ENCODE assay signal across 5 cellular contexts in the genomic region with DNA sequence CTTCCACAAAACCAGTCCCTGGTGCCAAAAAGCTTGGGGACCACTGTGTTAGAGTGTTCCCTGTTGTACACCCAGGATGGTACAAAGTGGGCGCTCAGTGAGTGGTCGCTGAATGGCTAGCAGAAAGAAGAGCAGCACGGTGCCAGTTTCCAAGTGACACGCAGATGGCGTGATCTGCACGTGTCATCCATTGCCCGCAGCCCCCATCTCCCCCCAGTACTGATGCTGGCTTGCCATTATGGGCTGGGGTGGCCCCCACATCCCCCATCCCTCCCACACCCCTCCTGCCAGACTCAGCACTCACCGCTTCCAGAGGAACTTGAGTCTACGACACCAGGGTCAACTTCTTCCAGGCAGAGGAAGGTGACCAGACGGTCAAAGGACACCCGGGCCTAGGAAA. TPM values are rescaled to one million over a fixed set of nuclear protein-coding genes. Genes with fewer than 3 reads are reported as not detected.
"Had no signal": no experiment of that assay in that cellular context is flagged by ENCODE, and none has a peak within 500 bp of the region (broad histone marks: within the 10 kb centered on the region; RNA-seq: fewer than 3 reads in every experiment).

No MANE protein-coding gene starts in this region.

- FAIRE-seq: H54 had no signal

- H3K4me3 ChIP-seq: K562 had no signal

- H3K27ac Mint-ChIP-seq: H9 had no signal

- H3K4me3 Mint-ChIP-seq: H9 had no signal

- DNase-seq: GOT3 had no signal

- H3K9me3 Mint-ChIP-seq: H9 had no signal

RNA-seq across cellular contexts. Expression of a gene that starts 36.5 kb away (rescaled TPM):
- total RNA-seq: HT1080 had no signal
